Comparison of ENCODE assay signal across 11 cellular contexts in the genomic region with DNA sequence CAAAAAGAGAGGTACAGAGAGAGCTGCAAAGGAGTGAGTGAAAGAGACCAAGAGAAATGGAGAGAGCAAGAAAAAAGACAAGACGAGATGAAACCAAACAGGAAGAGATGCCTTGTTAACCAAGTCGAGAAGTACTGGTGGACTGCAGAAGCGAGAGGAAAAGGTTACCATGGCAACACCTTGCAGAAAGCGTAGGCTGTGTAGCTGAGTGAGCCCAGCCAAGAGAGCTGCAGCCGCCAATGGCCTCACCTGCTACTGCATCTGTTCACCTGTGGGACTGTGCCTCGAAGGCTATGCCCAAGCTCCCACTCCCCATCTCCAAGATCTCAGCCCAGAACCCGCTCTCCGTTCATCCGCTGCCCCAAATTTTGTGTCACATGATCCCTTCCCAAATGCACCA.
A peak's percentile ranks its signal among the peaks of the same experiment; 100 is the strongest.
DNase-seq lines count a peak whose midpoint lies in the region; ATAC-seq and TF ChIP-seq lines count a peak whose summit lies in the region.
"Had no signal": no experiment of that assay in that cellular context is flagged by ENCODE, and none has a peak within 500 bp of the region (broad histone marks: within the 10 kb centered on the region; RNA-seq: fewer than 3 reads in every experiment).

No MANE protein-coding gene starts in this region.

- H3K4me2 ChIP-seq in hepatocyte, result no peak overlapping the region

- no peaks in the 10 kb centered on the region for H3K9me2 ChIP-seq in hepatocyte (replicated peaks; ENCODE audit: insufficient read depth)

- no peaks in the 10 kb centered on the region for H3K36me3 Mint-ChIP-seq in activated naive CD8-positive, alpha-beta T cell treated with anti-CD3 and anti-CD28 coated beads, Interleukin-2, amount 50 U/mL, for 24 hours (ENCODE audit: low read depth)

- no peak for TF ChIP-seq CTCF in hepatocyte (IDR thresholded peaks at IDR 0.05; ENCODE audit: poor library complexity)

- no peaks in the 10 kb centered on the region for H3K9me3 ChIP-seq in hepatocyte (ENCODE audit: low read depth)
- H3K9me3 ChIP-seq: tibial artery had no signal

- peaks cover 13% of the 10 kb centered on the region for H3K4me1 Mint-ChIP-seq in activated naive CD8-positive, alpha-beta T cell treated with anti-CD3 and anti-CD28 coated beads, Interleukin-2, amount 50 U/mL, for 24 hours

- intact Hi-C loops in posterior vena cava (cut with DNase I), result no loop called here

- H4K20me1 ChIP-seq in hepatocyte (ENCODE audit: insufficient read depth, poor library complexity, severe bottlenecking), result no peaks in the 10 kb centered on the region

- no peak overlapping the region for H3K27ac ChIP-seq in hepatocyte
- H3K27ac ChIP-seq: tibial artery had no signal

- no peaks in the 10 kb centered on the region for H3K27me3 Mint-ChIP-seq in activated naive CD8-positive, alpha-beta T cell treated with anti-CD3 and anti-CD28 coated beads, Interleukin-2, amount 50 U/mL, for 24 hours
- H3K27me3 Mint-ChIP-seq: dendritic cell treated with granulocyte-macrophage colony-stimulating factor and Interleukin-4, amounts not matched to agents 40 ng/mL and 50 ng/mL, for 4 days had no signal

- ATAC-seq in GM18498 (IDR thresholded peaks at IDR 0.05; ENCODE audit: unreplicated experiment) (peak; percentile 77), HG03025 (IDR thresholded peaks at IDR 0.05; ENCODE audit: low FRiP score, unreplicated experiment) (peak; percentile 86), GM21447 (IDR thresholded peaks at IDR 0.05; ENCODE audit: unreplicated experiment) (no peak)
- ATAC-seq in activated naive CD8-positive, alpha-beta T cell treated with anti-CD3 and anti-CD28 coated beads, Interleukin-2, amount 50 U/mL, for 24 hours, result peak; percentile 65

- no peak overlapping the region for H2AFZ ChIP-seq in hepatocyte

- no peak overlapping the region for H3K27ac Mint-ChIP-seq in activated naive CD8-positive, alpha-beta T cell treated with anti-CD3 and anti-CD28 coated beads, Interleukin-2, amount 50 U/mL, for 24 hours
- H3K27ac Mint-ChIP-seq: dendritic cell treated with granulocyte-macrophage colony-stimulating factor and Interleukin-4, amounts not matched to agents 40 ng/mL and 50 ng/mL, for 4 days had no signal

- DNase-seq in Ammon's horn (ENCODE audit: low spot score) (peak; percentile 68), hepatocyte (ENCODE audit: low spot score) (no peak), posterior vena cava (ENCODE audit: low spot score) (no peak), SK-N-DZ (ENCODE audit: low spot score) (no peak)
- DNase-seq in activated naive CD8-positive, alpha-beta T cell treated with anti-CD3 and anti-CD28 coated beads, Interleukin-2, amount 50 U/mL, for 24 hours, result peak; percentile 3
- DNase-seq: NCI-H187 treated with DMSO at 0.1 percent for 48 hours, tibial artery had no signal

- no peaks in the 10 kb centered on the region for H3K27me3 ChIP-seq in hepatocyte
- H3K27me3 ChIP-seq: tibial artery had no signal

- H3K4me3 Mint-ChIP-seq in activated naive CD8-positive, alpha-beta T cell treated with anti-CD3 and anti-CD28 coated beads, Interleukin-2, amount 50 U/mL, for 24 hours, result no peak overlapping the region
- H3K4me3 Mint-ChIP-seq: dendritic cell treated with granulocyte-macrophage colony-stimulating factor and Interleukin-4, amounts not matched to agents 40 ng/mL and 50 ng/mL, for 4 days had no signal

- no peaks in the 10 kb centered on the region for H3K36me3 ChIP-seq in hepatocyte (replicated peaks; ENCODE audit: insufficient read depth, low read depth)
- H3K36me3 ChIP-seq: tibial artery had no signal

- WGBS in hepatocyte (ENCODE audit: low lambda C conversion rate, missing lambda C conversion rate), result 83% methylated on average over 9 of the region's 9 CpGs

- no peaks in the 10 kb centered on the region for H3K79me2 ChIP-seq in hepatocyte

- H3K9me3 Mint-ChIP-seq in activated naive CD8-positive, alpha-beta T cell treated with anti-CD3 and anti-CD28 coated beads, Interleukin-2, amount 50 U/mL, for 24 hours, result no peaks in the 10 kb centered on the region
- H3K9me3 Mint-ChIP-seq: dendritic cell treated with granulocyte-macrophage colony-stimulating factor and Interleukin-4, amounts not matched to agents 40 ng/mL and 50 ng/mL, for 4 days had no signal

- peaks cover 7% of the 10 kb centered on the region for H3K4me1 ChIP-seq in hepatocyte (ENCODE audit: insufficient read depth)
- H3K4me1 ChIP-seq: tibial artery had no signal

- no peak overlapping the region for H3K4me3 ChIP-seq in hepatocyte
- H3K4me3 ChIP-seq: tibial artery had no signal

Comparison
In these comparisons a context has a peak if more than half of its experiments do, and no peak if none do; other contexts are left out.
1. DNase-seq: peak in Ammon's horn (single experiment) and activated naive CD8-positive, alpha-beta T cell treated with anti-CD3 and anti-CD28 coated beads, Interleukin-2, amount 50 U/mL, for 24 hours (single experiment); none in hepatocyte (single experiment), posterior vena cava (single experiment) and SK-N-DZ (single experiment).